Comparison of ENCODE assay signal across 26 cellular contexts in genomic region chr9:24095246-24095645, GRCh38.
"Had no signal": no experiment of that assay in that cellular context is flagged by ENCODE, and none has a peak within 500 bp of the region (broad histone marks: within the 10 kb centered on the region; RNA-seq: fewer than 3 reads in every experiment).

No MANE protein-coding gene starts in this region.

- DNase-seq: colonic mucosa; cortex of kidney; effector CD8-positive, alpha-beta T cell; effector memory CD8-positive, alpha-beta T cell; endodermal cell; erythroblast; esophagus squamous epithelium; foreskin fibroblast; foreskin melanocyte; gastrocnemius medialis; glutamatergic neuron; head of caudate nucleus; heart right ventricle; hippocampal formation; islet precursor cell; kidney; kidney glomerular epithelial cell; left cardiac atrium; left lung; left ventricle myocardium superior; lower lobe of right lung; mesenchymal stem cell; mucosa of descending colon; naive B cell had no signal

- H3K36me3 Mint-ChIP-seq: mesothelial cell of epicardium, naive B cell had no signal

- H3K27me3 Mint-ChIP-seq: dendritic cell treated with granulocyte-macrophage colony-stimulating factor and Interleukin-4, amounts not matched to agents 40 ng/mL and 50 ng/mL, for 4 days; effector memory CD8-positive, alpha-beta T cell; naive B cell had no signal

- H3K4me3 Mint-ChIP-seq: dendritic cell treated with granulocyte-macrophage colony-stimulating factor and Interleukin-4, amounts not matched to agents 40 ng/mL and 50 ng/mL, for 4 days; effector memory CD8-positive, alpha-beta T cell; endodermal cell; mesothelial cell of epicardium; naive B cell had no signal

- H3K4me1 Mint-ChIP-seq: endodermal cell, mesothelial cell of epicardium, naive B cell had no signal

- H3K27ac Mint-ChIP-seq: dendritic cell treated with granulocyte-macrophage colony-stimulating factor and Interleukin-4, amounts not matched to agents 40 ng/mL and 50 ng/mL, for 4 days; effector memory CD8-positive, alpha-beta T cell; endodermal cell; mesothelial cell of epicardium; naive B cell had no signal
